Comparison of ENCODE assay signal across 17 cellular contexts in the genomic region with DNA sequence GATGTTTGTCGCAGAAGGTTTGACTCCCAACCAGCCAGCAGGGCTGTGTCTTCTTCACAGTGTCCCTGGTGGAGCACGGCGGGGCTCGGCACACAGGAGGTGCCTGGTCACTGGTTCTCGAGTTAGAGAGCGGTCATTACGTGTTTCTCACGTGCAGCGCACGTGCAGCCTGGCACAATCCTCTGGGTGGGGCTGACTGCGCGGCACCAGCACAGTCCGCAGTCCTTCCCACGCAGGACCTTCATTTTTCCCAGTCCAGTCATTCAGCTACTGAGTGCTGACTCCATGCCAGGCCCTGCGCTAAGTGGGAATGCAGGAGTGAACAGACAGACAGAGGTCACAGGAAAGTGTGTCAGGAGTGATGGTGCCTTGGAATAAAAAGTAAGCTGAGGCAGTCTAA. TPM values are rescaled to one million over a fixed set of nuclear protein-coding genes. Genes with fewer than 3 reads are reported as not detected.
DNase-seq lines count a peak whose midpoint lies in the region; ATAC-seq and TF ChIP-seq lines count a peak whose summit lies in the region.
"Had no signal": no experiment of that assay in that cellular context is flagged by ENCODE, and none has a peak within 500 bp of the region (broad histone marks: within the 10 kb centered on the region; RNA-seq: fewer than 3 reads in every experiment).

No MANE protein-coding gene starts in this region.

- DNase-seq in DND-41 (no peak), neural crest cell (ENCODE audit: low read depth, low spot score) (no peak), NCI-H2196 (lab: John Stamatoyannopoulos, UW; ENCODE audit: unreplicated experiment) (no peak), RPMI8226 (no peak)
- no peak for DNase-seq in activated CD4-positive, alpha-beta T cell treated with anti-CD3 and anti-CD28 coated beads for 4 hours
- DNase-seq in activated CD8-positive, alpha-beta memory T cell treated with anti-CD3 and anti-CD28 coated beads for 24 hours = no peak
- DNase-seq: BE2C, MG63, NCI-H1436 treated with DMSO at 0.1 percent for 48 hours, NCI-H1930, NCI-H2227 treated with DMSO at 0.1 percent for 48 hours, NCI-H510A treated with DMSO at 0.1 percent for 48 hours, NCI-H748 treated with DMSO at 0.1 percent for 48 hours, Peyer's patch, SHP77 had no signal

- intact Hi-C loops in dendritic cell treated with granulocyte-macrophage colony-stimulating factor and Interleukin-4, amounts not matched to agents 40 ng/mL and 50 ng/mL, for 4 days (cut with micrococcal nuclease) = no loop called here

- TF ChIP-seq CTCF in DND-41 (IDR thresholded peaks at IDR 0.05; ENCODE audit: borderline replicate concordance, extremely low read depth, low read length, poor library complexity, severe bottlenecking) (no peak), neural crest cell (conservative IDR thresholded peaks at IDR 0.05) (no peak)

- H3K27ac ChIP-seq in DND-41 (ENCODE audit: low read length) (peak overlapping the region; percentile 26; the same call in 1 of the 2 replicates), KOPT-K1 (ENCODE audit: low read depth, low read length, poor library complexity, severe bottlenecking) (peak overlapping the region; percentile 22)
- H3K27ac ChIP-seq: Peyer's patch had no signal

- H3K4me2 ChIP-seq in DND-41 (ENCODE audit: insufficient read depth, low read length) = no peak overlapping the region

- no peak overlapping the region for H2AFZ ChIP-seq in DND-41 (ENCODE audit: low read depth, low read length)

- no peaks in the 10 kb centered on the region for H3K4me1 ChIP-seq in DND-41 (ENCODE audit: insufficient read depth, low read length)
- H3K4me1 ChIP-seq: BE2C, Peyer's patch had no signal

- H3K27me3 Mint-ChIP-seq in dendritic cell treated with granulocyte-macrophage colony-stimulating factor and Interleukin-4, amounts not matched to agents 40 ng/mL and 50 ng/mL, for 4 days = no peaks in the 10 kb centered on the region
- H3K27me3 Mint-ChIP-seq in neural crest cell (ENCODE audit: low read depth) = no peaks in the 10 kb centered on the region

- H3K79me2 ChIP-seq in DND-41 (ENCODE audit: insufficient read depth, low read length) = peaks cover 4% of the 10 kb centered on the region; the same call in 1 of the 2 replicates

- H3K27me3 ChIP-seq in DND-41 (ENCODE audit: insufficient read depth, low read length, poor library complexity) = no peaks in the 10 kb centered on the region
- H3K27me3 ChIP-seq: BE2C, MG63, Peyer's patch had no signal

- no peak overlapping the region for H3K4me3 Mint-ChIP-seq in dendritic cell treated with granulocyte-macrophage colony-stimulating factor and Interleukin-4, amounts not matched to agents 40 ng/mL and 50 ng/mL, for 4 days
- H3K4me3 Mint-ChIP-seq in neural crest cell = no peak overlapping the region

- ATAC-seq in DND-41 (ENCODE audit: insufficient read depth, low read depth) = no peak

- peaks cover 48% of the 10 kb centered on the region for H3K36me3 Mint-ChIP-seq in dendritic cell treated with granulocyte-macrophage colony-stimulating factor and Interleukin-4, amounts not matched to agents 40 ng/mL and 50 ng/mL, for 4 days (ENCODE audit: low read depth)
- peaks cover 28% of the 10 kb centered on the region for H3K36me3 Mint-ChIP-seq in neural crest cell (ENCODE audit: low read depth)

- no peak overlapping the region for H3K9ac ChIP-seq in DND-41 (ENCODE audit: low read depth, low read length)

- peaks cover 8% of the 10 kb centered on the region; the same call in 1 of the 2 replicates for H4K20me1 ChIP-seq in DND-41 (ENCODE audit: insufficient read depth, low read length)

- H3K4me1 Mint-ChIP-seq in dendritic cell treated with granulocyte-macrophage colony-stimulating factor and Interleukin-4, amounts not matched to agents 40 ng/mL and 50 ng/mL, for 4 days (ENCODE audit: low read depth) = no peaks in the 10 kb centered on the region
- no peaks in the 10 kb centered on the region for H3K4me1 Mint-ChIP-seq in neural crest cell

- peaks cover 66% of the 10 kb centered on the region for H3K36me3 ChIP-seq in DND-41 (ENCODE audit: insufficient read depth, low read length)
- H3K36me3 ChIP-seq in KOPT-K1 (ENCODE audit: insufficient read depth, low read length) = peaks cover 56% of the 10 kb centered on the region
- H3K36me3 ChIP-seq: BE2C, MG63, Peyer's patch had no signal

- H3K4me3 ChIP-seq in DND-41 (ENCODE audit: low read depth in 1 of 2, low read length in 2 of 2) = no peak overlapping the region
- H3K4me3 ChIP-seq: MG63, Peyer's patch had no signal

- peaks cover 37% of the 10 kb centered on the region for H3K9me3 Mint-ChIP-seq in dendritic cell treated with granulocyte-macrophage colony-stimulating factor and Interleukin-4, amounts not matched to agents 40 ng/mL and 50 ng/mL, for 4 days
- H3K9me3 Mint-ChIP-seq in neural crest cell = no peaks in the 10 kb centered on the region

- H3K27ac Mint-ChIP-seq in dendritic cell treated with granulocyte-macrophage colony-stimulating factor and Interleukin-4, amounts not matched to agents 40 ng/mL and 50 ng/mL, for 4 days = peak overlapping the region; percentile 69
- H3K27ac Mint-ChIP-seq in neural crest cell (ENCODE audit: unreplicated experiment) = peak overlapping the region; percentile 97

- H3K9me3 ChIP-seq in DND-41 (ENCODE audit: insufficient read depth, low read length, severe bottlenecking) (no peaks in the 10 kb centered on the region), KOPT-K1 (ENCODE audit: insufficient read depth, low read length, poor library complexity, severe bottlenecking) (peaks cover 8% of the 10 kb centered on the region)
- H3K9me3 ChIP-seq: BE2C, MG63, Peyer's patch had no signal

RNA-seq across cellular contexts. Expression of a gene that starts 46.2 kb away (rescaled TPM):
- total RNA-seq in neural crest cell = 28.1 and 28.7 TPM in 2 replicates
